ENCODE assay signal across 1 cellular context in genomic region chr13:61664821-61665705, GRCh38.
A peak's percentile ranks its signal among the peaks of the same experiment; 100 is the strongest.
TF ChIP-seq lines count a peak whose summit lies in the region.

No MANE protein-coding gene starts in this region.

TF ChIP-seq in HepG2, 621 proteins besides CTCF, POLR2A, EP300 and RAD21 (continued from another document and continues in another):
- TF ChIP-seq BCLAF1 (IDR thresholded peaks at IDR 0.05) (no peak), ZFX (CRISPR knock-in tag; IDR thresholded peaks at IDR 0.05; ENCODE audit: low read depth) (peak; percentile 38), CEBPZ (IDR thresholded peaks at IDR 0.05; ENCODE audit: low read length) (no peak), ZSCAN25 (CRISPR knock-in tag; IDR thresholded peaks at IDR 0.05) (peak; percentile 72; the same call in 1 of the 2 replicates), NCOA2 (CRISPR knock-in tag; IDR thresholded peaks at IDR 0.05) (peak; percentile 87), HMG20A (CRISPR knock-in tag; IDR thresholded peaks at IDR 0.05; ENCODE audit: borderline replicate concordance) (peak; percentile 90), MXI1 (IDR thresholded peaks at IDR 0.05; ENCODE audit: borderline replicate concordance, low read depth, low read length) (peak; percentile 54; the same call in 1 of the 3 replicates), NAIF1 (CRISPR knock-in tag; IDR thresholded peaks at IDR 0.05; ENCODE audit: borderline replicate concordance) (no peak), NCOA1 (CRISPR knock-in tag; IDR thresholded peaks at IDR 0.05) (no peak), ZNF558 (CRISPR knock-in tag; IDR thresholded peaks at IDR 0.05; ENCODE audit: borderline replicate concordance) (peak; percentile 58; the same call in 1 of the 2 replicates), CREB1 (IDR thresholded peaks at IDR 0.05) (peak; percentile 55), CREB1 (CRISPR knock-in tag; IDR thresholded peaks at IDR 0.05) (no peak), MXD3 (CRISPR knock-in tag; IDR thresholded peaks at IDR 0.05) (0 out of 2 replicates have a peak, but pooled peaks have one; percentile 59), KLF12 (CRISPR knock-in tag; IDR thresholded peaks at IDR 0.05; ENCODE audit: borderline replicate concordance) (0 out of 2 replicates have a peak, but pooled peaks have one; percentile 51), ZBTB34 (CRISPR knock-in tag; IDR thresholded peaks at IDR 0.05) (no peak), THAP9 (CRISPR knock-in tag; IDR thresholded peaks at IDR 0.05; ENCODE audit: borderline replicate concordance) (peak; percentile 47; the same call in 1 of the 2 replicates), TRAFD1 (CRISPR knock-in tag; IDR thresholded peaks at IDR 0.05; ENCODE audit: borderline replicate concordance) (peak; percentile 73; the same call in 1 of the 2 replicates), GTF2F1 (IDR thresholded peaks at IDR 0.05; ENCODE audit: low read length) (no peak), DPF2 (CRISPR knock-in tag; IDR thresholded peaks at IDR 0.05; ENCODE audit: borderline replicate concordance, low read depth) (peak; percentile 92), ZNF30 (CRISPR knock-in tag; IDR thresholded peaks at IDR 0.05) (no peak), GMEB1 (CRISPR knock-in tag; IDR thresholded peaks at IDR 0.05; ENCODE audit: borderline replicate concordance) (no peak), HES4 (CRISPR knock-in tag; IDR thresholded peaks at IDR 0.05; ENCODE audit: borderline replicate concordance) (0 out of 2 replicates have a peak, but pooled peaks have one; percentile 20), KLF15 (CRISPR knock-in tag; IDR thresholded peaks at IDR 0.05; ENCODE audit: borderline replicate concordance) (no peak), ZFP90 (CRISPR knock-in tag; IDR thresholded peaks at IDR 0.05; ENCODE audit: borderline replicate concordance) (no peak; the same call in 1 of the 2 replicates), PATZ1 (CRISPR knock-in tag; IDR thresholded peaks at IDR 0.05) (peak; percentile 35; the same call in 1 of the 2 replicates), ZNF280D (CRISPR knock-in tag; IDR thresholded peaks at IDR 0.05) (peak; percentile 82), HBP1 (CRISPR knock-in tag; IDR thresholded peaks at IDR 0.05; ENCODE audit: low read depth) (peak; percentile 78), ATF1 (CRISPR knock-in tag; IDR thresholded peaks at IDR 0.05) (peak; percentile 61), RBM39 (IDR thresholded peaks at IDR 0.05; ENCODE audit: low read depth, low read length, poor library complexity, severe bottlenecking) (no peak), SSRP1 (CRISPR knock-in tag; IDR thresholded peaks at IDR 0.05) (no peak), TOE1 (CRISPR knock-in tag; IDR thresholded peaks at IDR 0.05) (no peak), ZMYM2 (CRISPR knock-in tag; IDR thresholded peaks at IDR 0.05) (peak; percentile 100), MED13 (CRISPR knock-in tag; IDR thresholded peaks at IDR 0.05) (no peak), NONO (IDR thresholded peaks at IDR 0.05) (no peak), NONO (CRISPR knock-in tag; conservative IDR thresholded peaks at IDR 0.05) (0 out of 2 replicates have a peak, but pooled peaks have one; percentile 31), SIX4 (CRISPR knock-in tag; IDR thresholded peaks at IDR 0.05) (no peak), ZNF484 (CRISPR knock-in tag; IDR thresholded peaks at IDR 0.05; ENCODE audit: borderline replicate concordance, low read depth) (no peak), ZNF879 (CRISPR knock-in tag; IDR thresholded peaks at IDR 0.05) (no peak)
